15 cellular contexts compared by ENCODE assay signal in genomic region chr13:24626449-24626848, GRCh38. TPM values are rescaled to one million over a fixed set of nuclear protein-coding genes. Genes with fewer than 3 reads are reported as not detected.
DNase-seq lines count a peak whose midpoint lies in the region; ATAC-seq lines count a peak whose summit lies in the region.
"Had no signal": no experiment of that assay in that cellular context is flagged by ENCODE, and none has a peak within 500 bp of the region (broad histone marks: within the 10 kb centered on the region; RNA-seq: fewer than 3 reads in every experiment).

No MANE protein-coding gene starts in this region.

- H3K4me3 ChIP-seq in effector memory CD4-positive, alpha-beta T cell (ENCODE audit: insufficient read depth, low read depth, low read length, poor library complexity, severe bottlenecking), result no peak overlapping the region
- H3K4me3 ChIP-seq in HAP-1, result no peak overlapping the region

- H3K36me3 ChIP-seq in effector memory CD4-positive, alpha-beta T cell (ENCODE audit: control insufficient read depth, insufficient read depth, low read length), result no peaks in the 10 kb centered on the region
- H3K36me3 ChIP-seq in HAP-1 (replicated peaks), result no peaks in the 10 kb centered on the region

- no peaks in the 10 kb centered on the region for H3K36me3 Mint-ChIP-seq in activated T-cell treated with anti-CD3 and anti-CD28 coated beads, Interleukin-2, amount 50 U/mL, for 24 hours (ENCODE audit: low read depth)
- no peaks in the 10 kb centered on the region for H3K36me3 Mint-ChIP-seq in T-helper 17 cell (ENCODE audit: low read depth)
- H3K36me3 Mint-ChIP-seq: IgD-negative memory B cell had no signal

- H3K9me3 ChIP-seq in T-helper 17 cell (ENCODE audit: control insufficient read depth, low read length, poor library complexity, severe bottlenecking), result no peaks in the 10 kb centered on the region
- no peaks in the 10 kb centered on the region for H3K9me3 ChIP-seq in effector memory CD4-positive, alpha-beta T cell (ENCODE audit: control insufficient read depth, low read length)
- no peaks in the 10 kb centered on the region for H3K9me3 ChIP-seq in HAP-1

- peaks cover 35% of the 10 kb centered on the region for H3K4me1 Mint-ChIP-seq in activated T-cell treated with anti-CD3 and anti-CD28 coated beads, Interleukin-2, amount 50 U/mL, for 24 hours (ENCODE audit: low read depth)
- H3K4me1 Mint-ChIP-seq in T-helper 17 cell, result peaks cover 11% of the 10 kb centered on the region
- peaks cover 62% of the 10 kb centered on the region for H3K4me1 Mint-ChIP-seq in stimulated activated naive CD8-positive, alpha-beta T cell treated with anti-CD3 and anti-CD28 coated beads, Interleukin-15, amount 100 ng/mL, for 72 hours

- ATAC-seq in T-helper 17 cell (peak; percentile 54), HG03025 (IDR thresholded peaks at IDR 0.05; ENCODE audit: low FRiP score, unreplicated experiment) (no peak)
- peak; percentile 44 for ATAC-seq in stimulated activated naive CD8-positive, alpha-beta T cell treated with anti-CD3 and anti-CD28 coated beads, Interleukin-15, amount 100 ng/mL, for 72 hours

- H3K4me3 Mint-ChIP-seq in activated T-cell treated with anti-CD3 and anti-CD28 coated beads, Interleukin-2, amount 50 U/mL, for 24 hours, result no peak overlapping the region
- H3K4me3 Mint-ChIP-seq in T-helper 17 cell, result no peak overlapping the region
- peak overlapping the region in 1 of 2 donors; percentile 19 for H3K4me3 Mint-ChIP-seq in stimulated activated naive CD8-positive, alpha-beta T cell treated with anti-CD3 and anti-CD28 coated beads, Interleukin-15, amount 100 ng/mL, for 72 hours

- in situ Hi-C loops in HAP-1 (cut with MboI; ENCODE audit: low sequenced_read_pairs), result no loop called here

- H3K9me3 Mint-ChIP-seq in activated T-cell treated with anti-CD3 and anti-CD28 coated beads, Interleukin-2, amount 50 U/mL, for 24 hours, result no peaks in the 10 kb centered on the region
- peaks cover 0 to 7% of the 10 kb centered on the region in 2 donors for H3K9me3 Mint-ChIP-seq in stimulated activated naive CD8-positive, alpha-beta T cell treated with anti-CD3 and anti-CD28 coated beads, Interleukin-15, amount 100 ng/mL, for 72 hours

- H3K4me1 ChIP-seq in effector memory CD4-positive, alpha-beta T cell (ENCODE audit: control insufficient read depth, insufficient read depth, low read length, poor library complexity, severe bottlenecking), result peaks cover 18% of the 10 kb centered on the region
- peaks cover 14% of the 10 kb centered on the region for H3K4me1 ChIP-seq in HAP-1

- H3K27ac ChIP-seq in effector memory CD4-positive, alpha-beta T cell (ENCODE audit: insufficient read depth, low read length, poor library complexity, severe bottlenecking), result peak overlapping the region; percentile 21

- H3K27me3 Mint-ChIP-seq in activated T-cell treated with anti-CD3 and anti-CD28 coated beads, Interleukin-2, amount 50 U/mL, for 24 hours, result no peaks in the 10 kb centered on the region
- H3K27me3 Mint-ChIP-seq in T-helper 17 cell, result no peaks in the 10 kb centered on the region
- no peaks in the 10 kb centered on the region for H3K27me3 Mint-ChIP-seq in stimulated activated naive CD8-positive, alpha-beta T cell treated with anti-CD3 and anti-CD28 coated beads, Interleukin-15, amount 100 ng/mL, for 72 hours

- H3K27ac Mint-ChIP-seq in activated T-cell treated with anti-CD3 and anti-CD28 coated beads, Interleukin-2, amount 50 U/mL, for 24 hours, result peak overlapping the region; percentile 75
- H3K27ac Mint-ChIP-seq in T-helper 17 cell, result peak overlapping the region; percentile 84
- H3K27ac Mint-ChIP-seq in stimulated activated naive CD8-positive, alpha-beta T cell treated with anti-CD3 and anti-CD28 coated beads, Interleukin-15, amount 100 ng/mL, for 72 hours, result peak overlapping the region; percentile 81 to 94

- no peak for DNase-seq in activated T-cell treated with anti-CD3 and anti-CD28 coated beads, Interleukin-2, amount 50 U/mL, for 24 hours
- DNase-seq in activated T-cell treated with anti-CD3 and anti-CD28 coated beads, Interleukin-2, amount 50 U/mL, for 1 hour, result no peak
- DNase-seq in T-helper 17 cell (no peak), NCI-H2107 (lab: John Stamatoyannopoulos, UW) (no peak), HAP-1 (ENCODE audit: low spot score in 2 of 2) (no peak)
- DNase-seq in effector memory CD4-positive, alpha-beta T cell, result no peak
- no peak for DNase-seq in stimulated activated naive CD8-positive, alpha-beta T cell treated with anti-CD3 and anti-CD28 coated beads, Interleukin-15, amount 100 ng/mL, for 72 hours
- DNase-seq: ACHN; activated CD4-positive, alpha-beta T cell treated with anti-CD3 and anti-CD28 coated beads, Interleukin-2, amount 50 U/mL, for 1 hour; midbrain; NCI-H2081 treated with DMSO at 0.1 percent for 48 hours had no signal

- no peaks in the 10 kb centered on the region for H3K27me3 ChIP-seq in effector memory CD4-positive, alpha-beta T cell (replicated peaks; ENCODE audit: control insufficient read depth, insufficient read depth, low read length, poor library complexity, severe bottlenecking)
- no peaks in the 10 kb centered on the region for H3K27me3 ChIP-seq in HAP-1 (ENCODE audit: low read depth)

RNA-seq across cellular contexts. Expression of gene ATP12A, which starts 53.8 kb away (rescaled TPM):
- not detected for total RNA-seq in T-helper 17 cell
- total RNA-seq: cardiac septum, osteocyte had no signal
